8 cellular contexts compared by ENCODE assay signal in the genomic region with DNA sequence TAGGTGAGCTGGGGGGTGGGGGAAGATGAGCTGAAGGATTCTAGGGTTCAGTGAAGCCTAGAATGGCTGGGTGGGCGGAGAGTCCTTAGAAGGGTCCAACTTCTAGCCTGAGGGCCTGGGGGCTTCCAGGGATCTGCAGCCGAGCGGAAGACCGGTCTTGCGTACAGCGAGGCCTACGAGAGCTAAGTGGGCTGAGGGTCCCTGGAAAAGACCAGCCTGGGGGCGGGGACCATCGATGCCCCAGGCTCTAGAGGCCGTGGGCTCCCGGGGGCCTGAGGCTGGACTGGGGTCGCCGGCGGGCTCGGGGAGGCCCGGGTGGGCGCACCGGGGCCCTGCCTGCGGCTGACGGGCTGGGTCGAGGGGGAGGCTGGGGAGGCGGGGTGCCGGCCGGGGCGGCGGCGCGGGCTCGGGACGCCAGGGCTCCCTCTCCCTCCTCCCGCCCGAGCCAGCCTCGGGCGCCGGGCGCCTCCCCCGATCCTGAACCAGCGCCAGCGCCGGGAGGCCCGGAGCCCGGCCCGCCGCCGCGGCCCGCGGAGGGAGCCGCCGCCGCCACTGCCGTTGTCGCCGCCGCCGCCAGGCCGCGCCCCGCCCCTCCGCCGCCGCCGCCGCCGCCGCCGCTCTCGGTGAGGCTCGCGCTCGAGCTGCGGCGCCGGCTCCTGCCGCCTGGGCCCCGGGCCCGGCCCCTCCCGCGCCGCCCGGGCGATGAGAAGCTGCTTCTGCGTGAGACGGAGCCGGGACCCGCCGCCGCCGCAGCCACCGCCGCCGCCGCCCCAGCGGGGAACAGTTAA. TPM values are rescaled to one million over a fixed set of nuclear protein-coding genes. Genes with fewer than 3 reads are reported as not detected.
DNase-seq lines count a peak whose midpoint lies in the region; ATAC-seq and TF ChIP-seq lines count a peak whose summit lies in the region.

A gene with protein sequence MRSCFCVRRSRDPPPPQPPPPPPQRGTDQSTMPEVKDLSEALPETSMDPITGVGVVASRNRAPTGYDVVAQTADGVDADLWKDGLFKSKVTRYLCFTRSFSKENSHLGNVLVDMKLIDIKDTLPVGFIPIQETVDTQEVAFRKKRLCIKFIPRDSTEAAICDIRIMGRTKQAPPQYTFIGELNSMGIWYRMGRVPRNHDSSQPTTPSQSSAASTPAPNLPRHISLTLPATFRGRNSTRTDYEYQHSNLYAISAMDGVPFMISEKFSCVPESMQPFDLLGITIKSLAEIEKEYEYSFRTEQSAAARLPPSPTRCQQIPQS (plus strand): TSS at position 602 of the 788 bp plus-strand sequence. CDS start 101 bp downstream, at position 703.

- intact Hi-C loops in transverse colon (cut with DNase I; ENCODE audit: low total_unique reads), result no loop called here

- DNase-seq in GM12865 (ENCODE audit: low read depth) (peak; percentile 5), NT2/D1 (ENCODE audit: low read depth, low spot score) (no peak), foreskin fibroblast (peak; percentile 6 to 60), transverse colon (peak; percentile 39), NCI-H446 treated with DMSO at 0.1 percent for 48 hours (lab: John Stamatoyannopoulos, UW) (no peak)
- peak; percentile 83 for DNase-seq in activated effector memory CD4-positive, alpha-beta T cell treated with anti-CD3 and anti-CD28 coated beads, Interleukin-2, amount 50 U/mL, for 16 hours

- TF ChIP-seq CTCF in GM12865 (IDR thresholded peaks at IDR 0.05; ENCODE audit: insufficient read depth, low read depth, low read length, missing control alignments) (no peak), foreskin fibroblast (IDR thresholded peaks at IDR 0.05; ENCODE audit: low read depth, low read length) (no peak), transverse colon (IDR thresholded peaks at IDR 0.05) (no peak)

- no peak for ATAC-seq in HG02840 (IDR thresholded peaks at IDR 0.05; ENCODE audit: low FRiP score, unreplicated experiment)

- H3K36me3 ChIP-seq in NT2/D1 (ENCODE audit: insufficient read depth, insufficient read length, low read length) (peaks cover 5% of the 10 kb centered on the region), neuron (ENCODE audit: insufficient read depth, low read length) (no peaks in the 10 kb centered on the region), transverse colon (no peaks in the 10 kb centered on the region)

- H3K27me3 ChIP-seq in NT2/D1 (ENCODE audit: insufficient read depth, insufficient read length) (peaks cover 10% of the 10 kb centered on the region), neuron (ENCODE audit: insufficient read depth, low read length) (no peaks in the 10 kb centered on the region), transverse colon (no peaks in the 10 kb centered on the region)

- peak within 1 kb of the TSS; percentile 6 for H2AFZ ChIP-seq in neuron (ENCODE audit: low read depth, low read length)

- peak within 1 kb of the TSS; percentile 80 to 91 (median 82) for H3K27ac ChIP-seq in transverse colon

- TF ChIP-seq EP300 in transverse colon (IDR thresholded peaks at IDR 0.05; ENCODE audit: low read depth), result no peak

- H3K9me3 ChIP-seq in NT2/D1 (ENCODE audit: insufficient read depth, low read length) (peaks cover 20% of the 10 kb centered on the region), neuron (ENCODE audit: low read length) (no peaks in the 10 kb centered on the region), transverse colon (peaks cover 9 to 12% of the 10 kb centered on the region in 2 donors)

- no peak for TF ChIP-seq POLR2A in transverse colon (IDR thresholded peaks at IDR 0.05)

- peak within 1 kb of the TSS; percentile 87 for H3K9ac ChIP-seq in NT2/D1 (ENCODE audit: insufficient read length, low read depth)

- in situ Hi-C loops in transverse colon (cut with MboI; ENCODE audit: low pct_ligation_motif_present in 1 of 4, low pct_unique_long_range_greater_than_20kb in 1 of 4, low sequenced_read_pairs in 3 of 4), result loop anchor here in 1 of 4 donors (10.0 kb wide), 1 partner anchor 58 kb away; no protein-coding TSS in a partner anchor

- peaks cover 8% of the 10 kb centered on the region for H3K4me1 ChIP-seq in NT2/D1 (ENCODE audit: insufficient read depth, insufficient read length)
- peaks cover 16% of the 10 kb centered on the region for H3K4me1 ChIP-seq in neuron (ENCODE audit: insufficient read depth, low read length)
- H3K4me1 ChIP-seq in transverse colon, result peaks cover 0 to 28% (median 16%) of the 10 kb centered on the region in 4 donors

- 58% methylated on average over 5 of the region's 94 CpGs; no CpG with 5 or more reads in 1 of the 2 donors for WGBS in transverse colon (ENCODE audit: low coverage in 1 of 2), 2 donors

- H3K4me3 ChIP-seq in GM12865 (ENCODE audit: low read depth, low read length) (no peak within 1 kb of the TSS), NT2/D1 (ENCODE audit: insufficient read length, low read depth) (peak within 1 kb of the TSS; percentile 62), foreskin fibroblast (ENCODE audit: low read depth in 1 of 2, low read length in 2 of 2) (peak within 1 kb of the TSS; percentile 68 to 75), neuron (ENCODE audit: low read length) (peak within 1 kb of the TSS; percentile 78), transverse colon (peak within 1 kb of the TSS; percentile 44 to 79 (median 65))

RNA-seq across cellular contexts. Expression of the gene that starts here (rescaled TPM):
- total RNA-seq in transverse colon, result 10 to 100 TPM; 15.7 to 27.3 (median 22.7) TPM

Comparison
In these comparisons a context has a peak if more than half of its experiments do, and no peak if none do; other contexts are left out.
1. DNase-seq: peak in GM12865 (single experiment), activated effector memory CD4-positive, alpha-beta T cell treated with anti-CD3 and anti-CD28 coated beads, Interleukin-2, amount 50 U/mL, for 16 hours (single experiment), foreskin fibroblast (2 of 2) and transverse colon (single experiment); none in NT2/D1 (single experiment) and NCI-H446 treated with DMSO at 0.1 percent for 48 hours (single experiment).